In the genomic region with DNA sequence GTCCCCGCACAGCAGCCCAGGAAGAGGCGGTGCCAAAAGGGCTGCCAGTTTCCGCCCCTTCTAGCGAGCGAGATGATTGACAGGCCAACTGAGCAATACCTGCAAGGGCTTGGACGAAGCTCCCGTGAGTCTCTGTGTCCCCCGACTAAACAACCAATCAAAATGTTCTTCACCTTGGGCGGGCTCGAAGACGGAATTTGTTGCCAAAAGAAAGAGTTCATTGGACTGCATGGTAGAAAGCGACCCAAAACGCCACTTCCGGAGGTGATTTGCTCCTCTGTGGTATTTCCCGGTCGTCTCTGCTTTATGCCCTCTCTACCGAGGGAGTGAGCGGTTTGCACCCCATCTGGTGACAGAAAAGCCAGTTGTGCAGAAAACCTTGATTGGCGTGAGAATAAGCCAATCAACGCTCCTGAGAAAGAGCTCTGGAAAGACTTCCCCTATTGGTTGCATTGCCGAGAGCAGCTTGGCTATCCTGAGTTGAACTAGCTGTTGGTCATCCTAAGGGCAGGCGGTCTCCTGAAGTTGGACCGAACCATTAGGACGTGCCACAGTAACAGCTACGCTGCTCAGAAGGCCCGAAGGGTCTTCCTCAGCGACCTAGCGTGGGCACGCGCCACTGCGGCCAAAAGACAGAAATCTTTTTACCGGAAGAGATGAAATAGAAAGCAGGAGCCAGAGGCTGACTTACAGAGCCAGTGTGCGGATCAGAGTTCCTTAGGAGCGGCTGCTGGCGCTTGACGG, we compare ENCODE assay signal across 8 cellular contexts. TPM values are rescaled to one million over a fixed set of nuclear protein-coding genes. Genes with fewer than 3 reads are reported as not detected.
DNase-seq lines count a peak whose midpoint lies in the region; ATAC-seq and TF ChIP-seq lines count a peak whose summit lies in the region.

No MANE protein-coding gene starts in this region.

- peaks cover 45% of the 10 kb centered on the region for H3K4me1 Mint-ChIP-seq in activated CD8-positive, alpha-beta T cell treated with anti-CD3 and anti-CD28 coated beads, Interleukin-2, amount 10 ng/mL, durations not matched to agents 7 days and 5 days (ENCODE audit: low read depth)
- H3K4me1 Mint-ChIP-seq in endothelial cell (ENCODE audit: unreplicated experiment): peaks cover 34% of the 10 kb centered on the region
- H3K4me1 Mint-ChIP-seq in stimulated activated memory B cell treated with anti-CD40 and anti-IgM and Interleukin-4, amounts not matched to agents 10 μg/mL and 1 μg/mL and 100 μg/mL, for 72 hours: peaks cover 41% of the 10 kb centered on the region

- peak overlapping the region; percentile 99 for H3K4me3 Mint-ChIP-seq in activated CD8-positive, alpha-beta T cell treated with anti-CD3 and anti-CD28 coated beads, Interleukin-2, amount 10 ng/mL, durations not matched to agents 7 days and 5 days
- peak overlapping the region; percentile 99 for H3K4me3 Mint-ChIP-seq in endothelial cell (ENCODE audit: unreplicated experiment)
- peak overlapping the region; percentile 100 for H3K4me3 Mint-ChIP-seq in stimulated activated memory B cell treated with anti-CD40 and anti-IgM and Interleukin-4, amounts not matched to agents 10 μg/mL and 1 μg/mL and 100 μg/mL, for 72 hours

- H3K9me3 Mint-ChIP-seq in activated CD8-positive, alpha-beta T cell treated with anti-CD3 and anti-CD28 coated beads, Interleukin-2, amount 10 ng/mL, durations not matched to agents 7 days and 5 days (ENCODE audit: insufficient read depth): no peaks in the 10 kb centered on the region
- no peaks in the 10 kb centered on the region for H3K9me3 Mint-ChIP-seq in endothelial cell (ENCODE audit: unreplicated experiment)
- no peaks in the 10 kb centered on the region for H3K9me3 Mint-ChIP-seq in stimulated activated memory B cell treated with anti-CD40 and anti-IgM and Interleukin-4, amounts not matched to agents 10 μg/mL and 1 μg/mL and 100 μg/mL, for 72 hours

- POLR2A ChIA-PET in activated CD8-positive, alpha-beta T cell treated with anti-CD3 and anti-CD28 coated beads, Interleukin-2, amount 10 ng/mL, durations not matched to agents 7 days and 5 days (lab: Charles Lee): interaction anchor here (0.6 to 5.2 kb wide), 12 partner anchors 9 to 756 kb away, joined by 3 to 35 read pairs (median 4); partner anchors contain the start of genes CLASP2, CNOT10 and PDCD6IP

- CTCF ChIA-PET in activated CD8-positive, alpha-beta T cell treated with anti-CD3 and anti-CD28 coated beads, Interleukin-2, amount 10 ng/mL, durations not matched to agents 7 days and 5 days (lab: Charles Lee): interaction anchor here (0.9 to 1.0 kb wide), 3 partner anchors 54 to 494 kb away, joined by 3 to 4 read pairs (median 3); no protein-coding TSS in a partner anchor

- ATAC-seq in GM19372 (IDR thresholded peaks at IDR 0.05; ENCODE audit: low read depth, unreplicated experiment) (peak; percentile 79), HG03520 (IDR thresholded peaks at IDR 0.05; ENCODE audit: unreplicated experiment) (peak; percentile 86)
- peak; percentile 91 for ATAC-seq in activated CD8-positive, alpha-beta T cell treated with anti-CD3 and anti-CD28 coated beads, Interleukin-2, amount 10 ng/mL, durations not matched to agents 7 days and 5 days
- peak; percentile 95 for ATAC-seq in stimulated activated memory B cell treated with anti-CD40 and anti-IgM and Interleukin-4, amounts not matched to agents 10 μg/mL and 1 μg/mL and 100 μg/mL, for 72 hours

- H3K27me3 Mint-ChIP-seq in activated CD8-positive, alpha-beta T cell treated with anti-CD3 and anti-CD28 coated beads, Interleukin-2, amount 10 ng/mL, durations not matched to agents 7 days and 5 days (ENCODE audit: low read depth): no peaks in the 10 kb centered on the region
- H3K27me3 Mint-ChIP-seq in endothelial cell (ENCODE audit: unreplicated experiment): peaks cover 5% of the 10 kb centered on the region
- H3K27me3 Mint-ChIP-seq in stimulated activated memory B cell treated with anti-CD40 and anti-IgM and Interleukin-4, amounts not matched to agents 10 μg/mL and 1 μg/mL and 100 μg/mL, for 72 hours: no peaks in the 10 kb centered on the region

- H3K36me3 Mint-ChIP-seq in activated CD8-positive, alpha-beta T cell treated with anti-CD3 and anti-CD28 coated beads, Interleukin-2, amount 10 ng/mL, durations not matched to agents 7 days and 5 days (ENCODE audit: low read depth): peaks cover 7% of the 10 kb centered on the region
- H3K36me3 Mint-ChIP-seq in endothelial cell (ENCODE audit: low read depth, unreplicated experiment): peaks cover 10% of the 10 kb centered on the region
- no peaks in the 10 kb centered on the region for H3K36me3 Mint-ChIP-seq in stimulated activated memory B cell treated with anti-CD40 and anti-IgM and Interleukin-4, amounts not matched to agents 10 μg/mL and 1 μg/mL and 100 μg/mL, for 72 hours

- TF ChIP-seq CTCF in endothelial cell (IDR thresholded peaks at IDR 0.05; ENCODE audit: unreplicated experiment): no peak

- DNase-seq in COR-L47 (lab: John Stamatoyannopoulos, UW) (peak; percentile 95), NCI-H526 treated with DMSO at 0.1 percent for 48 hours (lab: John Stamatoyannopoulos, UW) (peak; percentile 99), endothelial cell (ENCODE audit: low spot score) (peak; percentile 84), midbrain (lab: John Stamatoyannopoulos, UW) (peak; percentile 100)
- DNase-seq in activated CD8-positive, alpha-beta T cell treated with anti-CD3 and anti-CD28 coated beads, Interleukin-2, amount 10 ng/mL, durations not matched to agents 7 days and 5 days: peak; percentile 99

- peak overlapping the region; percentile 100 for H3K27ac Mint-ChIP-seq in activated CD8-positive, alpha-beta T cell treated with anti-CD3 and anti-CD28 coated beads, Interleukin-2, amount 10 ng/mL, durations not matched to agents 7 days and 5 days
- peak overlapping the region; percentile 99 for H3K27ac Mint-ChIP-seq in endothelial cell (ENCODE audit: unreplicated experiment)
- H3K27ac Mint-ChIP-seq in stimulated activated memory B cell treated with anti-CD40 and anti-IgM and Interleukin-4, amounts not matched to agents 10 μg/mL and 1 μg/mL and 100 μg/mL, for 72 hours: peak overlapping the region; percentile 100

RNA-seq across cellular contexts. Expression of gene UBP1, which starts 0.5 kb away (rescaled TPM):
- total RNA-seq in activated CD8-positive, alpha-beta T cell treated with anti-CD3 and anti-CD28 coated beads, Interleukin-2, amount 10 ng/mL, durations not matched to agents 7 days and 5 days: 10 to 100 TPM; 61.9 to 64.6 TPM
- 83.3 TPM for total RNA-seq in endothelial cell (ENCODE audit: unreplicated experiment)

Comparison
In these comparisons a context has a peak if more than half of its experiments do, and no peak if none do; other contexts are left out.
1. Peak in every context shown above with its lines: DNase-seq and ATAC-seq.